In the genomic region with DNA sequence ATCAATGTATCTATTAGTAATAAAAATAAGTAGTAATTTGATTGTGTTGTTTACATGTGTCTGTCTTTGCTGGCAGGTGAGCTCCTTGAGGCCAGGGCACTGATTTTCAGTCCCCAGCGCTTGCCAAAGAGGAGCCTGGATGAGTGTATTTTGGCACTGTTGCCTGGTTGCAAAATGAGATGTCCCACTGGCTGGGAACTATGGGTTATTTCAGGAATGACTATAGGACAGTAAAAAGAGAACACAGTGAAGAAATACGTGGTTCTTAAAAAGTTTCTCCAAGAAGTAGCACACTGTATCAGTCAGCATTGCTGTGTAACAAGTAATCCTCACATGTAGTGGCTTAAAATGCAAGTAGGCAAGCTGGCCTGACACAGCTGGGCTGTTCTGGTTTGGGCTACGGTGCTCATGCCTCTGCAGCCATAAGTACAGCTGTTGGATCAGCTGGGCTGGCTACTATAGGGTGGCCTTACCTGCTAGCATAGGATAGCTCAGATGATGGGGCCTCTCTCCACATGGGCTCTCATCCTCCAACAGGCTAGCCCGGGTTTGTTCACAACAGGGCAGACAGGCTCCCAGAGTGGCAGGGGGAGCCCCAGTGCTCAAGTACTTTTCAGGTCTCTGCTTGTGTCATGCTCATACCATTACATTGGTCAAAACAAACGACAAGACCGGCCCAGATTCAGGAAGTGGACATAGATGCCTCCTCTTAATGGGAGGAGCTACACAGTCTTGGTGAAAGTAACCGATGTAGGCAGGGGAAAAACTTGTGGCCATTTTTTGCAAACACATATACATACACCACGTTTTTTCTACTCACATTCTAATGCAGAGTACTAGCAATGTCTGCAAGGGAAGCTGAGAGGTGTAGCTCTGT, we compare ENCODE assay signal across 23 cellular contexts.
"Had no signal": no experiment of that assay in that cellular context is flagged by ENCODE, and none has a peak within 500 bp of the region (broad histone marks: within the 10 kb centered on the region; RNA-seq: fewer than 3 reads in every experiment).

No MANE protein-coding gene starts in this region.

- DNase-seq: activated CD4-positive, alpha-beta T cell treated with anti-CD3 and anti-CD28 coated beads for 36 hours; activated CD4-positive, alpha-beta T cell treated with anti-CD3 and anti-CD28 coated beads, Interleukin-2, amount 50 U/mL, for 48 hours; activated CD8-positive, alpha-beta memory T cell treated with anti-CD3 and anti-CD28 coated beads, Interleukin-2, amount 50 U/mL, for 48 hours; activated naive CD4-positive, alpha-beta T cell treated with anti-CD3 and anti-CD28 coated beads for 36 hours; activated T-cell treated with anti-CD3 and anti-CD28 coated beads, Interleukin-2, amount 50 U/mL, for 4 hours; heart left ventricle; islet precursor cell; left cardiac atrium; natural killer cell; ovary; psoas muscle; stimulated activated CD4-positive, alpha-beta T cell treated with anti-CD3 and anti-CD28 coated beads, Interleukin-12 subunit alpha, Interleukin-12 subunit beta, amount 100 ng/mL, for 4 hours; stimulated activated CD4-positive, alpha-beta T cell treated with anti-CD3 and anti-CD28 coated beads, Interleukin-4, amount 100 ng/mL, for 4 hours; stomach; T1000 had no signal

- H3K27me3 ChIP-seq: cardiac muscle cell, heart left ventricle, neutrophil, ovary, right atrium auricular region, stomach, suprapubic skin, tibial nerve had no signal

- H3K9me3 ChIP-seq: neutrophil, ovary had no signal

- H3K4me3 ChIP-seq: cardiac muscle cell, heart left ventricle, lung, ovary, psoas muscle, right atrium auricular region, stomach, suprapubic skin, tibial nerve had no signal

- H3K27ac ChIP-seq: cardiac muscle cell, epithelial cell of prostate, neutrophil, ovary, psoas muscle, right atrium auricular region, stomach, suprapubic skin had no signal

- ATAC-seq: activated CD4-positive, alpha-beta T cell treated with anti-CD3 and anti-CD28 coated beads for 36 hours; activated T-cell treated with anti-CD3 and anti-CD28 coated beads, Interleukin-2, amount 50 U/mL, for 4 hours; heart left ventricle; left cardiac atrium; natural killer cell; WTC11 had no signal

- H3K36me3 ChIP-seq: cardiac muscle cell, neutrophil, ovary, right atrium auricular region, suprapubic skin had no signal
